23 cellular contexts compared by ENCODE assay signal in genomic region chr3:150299221-150299620, GRCh38.
DNase-seq lines count a peak whose midpoint lies in the region; ATAC-seq and TF ChIP-seq lines count a peak whose summit lies in the region.
"Had no signal": no experiment of that assay in that cellular context is flagged by ENCODE, and none has a peak within 500 bp of the region (broad histone marks: within the 10 kb centered on the region; RNA-seq: fewer than 3 reads in every experiment).

No MANE protein-coding gene starts in this region.

- H3K27ac ChIP-seq in endodermal cell (ENCODE audit: low read depth, low read length) (no peak overlapping the region), mesodermal cell (ENCODE audit: low read depth, low read length, severe bottlenecking) (peak overlapping the region; percentile 33)
- H3K27ac ChIP-seq: esophagus squamous epithelium, HL-60, KMS-11, tibial artery had no signal

- 75 to 80% methylated on average over 1 to 2 of the region's 2 CpGs for WGBS in endodermal cell (ENCODE audit: insufficient coverage in 1 of 2, insufficient read length in 1 of 2), 2 experiments
- WGBS in mesodermal cell (ENCODE audit: insufficient coverage in 2 of 2), 2 experiments, result 83% methylated on average over 2 of the region's 2 CpGs; no CpG with 5 or more reads in 1 of the 2 experiments

- H3K36me3 ChIP-seq in NT2/D1 (ENCODE audit: insufficient read depth, insufficient read length, low read length) (no peaks in the 10 kb centered on the region), endodermal cell (ENCODE audit: control insufficient read depth, insufficient read depth, low read length) (no peaks in the 10 kb centered on the region), mesodermal cell (ENCODE audit: control insufficient read depth, insufficient read depth, low read length) (no peaks in the 10 kb centered on the region)
- H3K36me3 ChIP-seq: esophagus squamous epithelium, tibial artery had no signal

- H3K4me3 Mint-ChIP-seq in endodermal cell, result no peak overlapping the region
- no peak overlapping the region for H3K4me3 Mint-ChIP-seq in activated naive CD8-positive, alpha-beta T cell treated with anti-CD3 and anti-CD28 coated beads, Interleukin-2, amount 50 U/mL, for 24 hours
- H3K4me3 Mint-ChIP-seq: activated B cell treated with CpG ODN at 0.5 μM for 24 hours; activated naive CD8-positive, alpha-beta T cell; CD4-positive, alpha-beta memory T cell; memory B cell; T-helper 2 cell treated with Interferon-gamma antibody and Interleukin-4, amounts not matched to agents 5 μg/mL and 100 μg/mL, for 36 hours had no signal

- no peaks in the 10 kb centered on the region for H3K9me3 Mint-ChIP-seq in endodermal cell
- H3K9me3 Mint-ChIP-seq in activated naive CD8-positive, alpha-beta T cell treated with anti-CD3 and anti-CD28 coated beads, Interleukin-2, amount 50 U/mL, for 24 hours, result no peaks in the 10 kb centered on the region
- H3K9me3 Mint-ChIP-seq: activated B cell treated with CpG ODN at 0.5 μM for 24 hours; CD4-positive, alpha-beta memory T cell; memory B cell; T-helper 2 cell treated with Interferon-gamma antibody and Interleukin-4, amounts not matched to agents 5 μg/mL and 100 μg/mL, for 36 hours had no signal

- DNase-seq in Daoy (ENCODE audit: low read depth) (peak; percentile 67), NT2/D1 (ENCODE audit: low read depth, low spot score) (peak; percentile 23), endodermal cell (peak; percentile 73), NOMO-1 treated with dmso at 0.1 percent for 144 hours (lab: John Stamatoyannopoulos, UW; ENCODE audit: unreplicated experiment) (no peak)
- no peak for DNase-seq in activated naive CD8-positive, alpha-beta T cell treated with anti-CD3 and anti-CD28 coated beads, Interleukin-2, amount 50 U/mL, for 24 hours
- DNase-seq: activated B cell treated with CpG ODN at 0.5 μM for 24 hours; activated T-cell treated with anti-CD3 and anti-CD28 coated beads, Interleukin-2, amount 50 U/mL, for 48 hours; CD4-positive, alpha-beta memory T cell; DMS53; esophagus squamous epithelium; NCI-H1092; NCI-H2107; NCI-H524; stimulated activated naive CD4-positive, alpha-beta T cell; tibial artery had no signal

- no peak for TF ChIP-seq CTCF in endodermal cell (conservative IDR thresholded peaks at IDR 0.05)

- H3K4me3 ChIP-seq in NT2/D1 (ENCODE audit: insufficient read length, low read depth) (no peak overlapping the region), endodermal cell (ENCODE audit: low read length) (no peak overlapping the region), mesodermal cell (ENCODE audit: extremely low read depth, insufficient read depth, low read length, poor library complexity, severe bottlenecking) (no peak overlapping the region)
- H3K4me3 ChIP-seq: esophagus squamous epithelium, tibial artery had no signal

- no peak for ATAC-seq in activated naive CD8-positive, alpha-beta T cell treated with anti-CD3 and anti-CD28 coated beads, Interleukin-2, amount 50 U/mL, for 24 hours
- no peak for ATAC-seq in HG02642 (IDR thresholded peaks at IDR 0.05; ENCODE audit: poor library complexity, unreplicated experiment)
- ATAC-seq in HG03139 (IDR thresholded peaks at IDR 0.05; ENCODE audit: unreplicated experiment), result no peak

- H3K9ac ChIP-seq in NT2/D1 (ENCODE audit: insufficient read length, low read depth) (no peak overlapping the region), endodermal cell (ENCODE audit: extremely low read depth, low read length, poor library complexity, severe bottlenecking) (no peak overlapping the region)
- H3K9ac ChIP-seq: KMS-11 had no signal

- no peaks in the 10 kb centered on the region for H3K27me3 ChIP-seq in NT2/D1 (ENCODE audit: insufficient read depth, insufficient read length)
- H3K27me3 ChIP-seq in endodermal cell (ENCODE audit: control insufficient read depth, insufficient read depth, low read length, poor library complexity, severe bottlenecking), result no peaks in the 10 kb centered on the region
- H3K27me3 ChIP-seq: esophagus squamous epithelium, tibial artery had no signal

- H3K36me3 Mint-ChIP-seq in endodermal cell (ENCODE audit: low read depth), result no peaks in the 10 kb centered on the region
- H3K36me3 Mint-ChIP-seq in activated naive CD8-positive, alpha-beta T cell treated with anti-CD3 and anti-CD28 coated beads, Interleukin-2, amount 50 U/mL, for 24 hours (ENCODE audit: low read depth), result no peaks in the 10 kb centered on the region
- H3K36me3 Mint-ChIP-seq: activated naive CD8-positive, alpha-beta T cell; CD4-positive, alpha-beta memory T cell; memory B cell had no signal

- H3K27me3 Mint-ChIP-seq in endodermal cell (ENCODE audit: insufficient read depth), result no peaks in the 10 kb centered on the region
- H3K27me3 Mint-ChIP-seq in activated naive CD8-positive, alpha-beta T cell treated with anti-CD3 and anti-CD28 coated beads, Interleukin-2, amount 50 U/mL, for 24 hours, result peaks cover 19% of the 10 kb centered on the region

- H3K9me3 ChIP-seq in NT2/D1 (ENCODE audit: insufficient read depth, low read length) (no peaks in the 10 kb centered on the region), endodermal cell (ENCODE audit: control insufficient read depth, low read length) (no peaks in the 10 kb centered on the region), mesodermal cell (ENCODE audit: control insufficient read depth, low read length) (no peaks in the 10 kb centered on the region)
- H3K9me3 ChIP-seq: esophagus squamous epithelium, tibial artery had no signal

- H3K27ac Mint-ChIP-seq in endodermal cell, result peak overlapping the region; percentile 12
- H3K27ac Mint-ChIP-seq in activated naive CD8-positive, alpha-beta T cell treated with anti-CD3 and anti-CD28 coated beads, Interleukin-2, amount 50 U/mL, for 24 hours, result no peak overlapping the region
- H3K27ac Mint-ChIP-seq: activated B cell treated with CpG ODN at 0.5 μM for 24 hours; activated naive CD8-positive, alpha-beta T cell; CD4-positive, alpha-beta memory T cell; memory B cell; T-helper 2 cell treated with Interferon-gamma antibody and Interleukin-4, amounts not matched to agents 5 μg/mL and 100 μg/mL, for 36 hours had no signal

- no peaks in the 10 kb centered on the region for H3K4me1 ChIP-seq in NT2/D1 (ENCODE audit: insufficient read depth, insufficient read length)
- H3K4me1 ChIP-seq in endodermal cell (ENCODE audit: control insufficient read depth, insufficient read depth, low read length), result peaks cover 3% of the 10 kb centered on the region
- peaks cover 32% of the 10 kb centered on the region for H3K4me1 ChIP-seq in mesodermal cell (ENCODE audit: control insufficient read depth, insufficient read depth, low read length, poor library complexity, severe bottlenecking)
- H3K4me1 ChIP-seq: esophagus squamous epithelium, tibial artery had no signal

- H3K4me1 Mint-ChIP-seq in endodermal cell, result peaks cover 10% of the 10 kb centered on the region
- no peaks in the 10 kb centered on the region for H3K4me1 Mint-ChIP-seq in activated naive CD8-positive, alpha-beta T cell treated with anti-CD3 and anti-CD28 coated beads, Interleukin-2, amount 50 U/mL, for 24 hours
- H3K4me1 Mint-ChIP-seq: activated B cell treated with CpG ODN at 0.5 μM for 24 hours; CD4-positive, alpha-beta memory T cell had no signal

Comparison
In these comparisons a context has a peak if more than half of its experiments do, and no peak if none do; other contexts are left out.
1. DNase-seq: peak in Daoy (single experiment), NT2/D1 (single experiment) and endodermal cell (single experiment); none in NOMO-1 treated with dmso at 0.1 percent for 144 hours (single experiment) and activated naive CD8-positive, alpha-beta T cell treated with anti-CD3 and anti-CD28 coated beads, Interleukin-2, amount 50 U/mL, for 24 hours (single experiment).